ENCODE assay signal across 10 cellular contexts in the genomic region with DNA sequence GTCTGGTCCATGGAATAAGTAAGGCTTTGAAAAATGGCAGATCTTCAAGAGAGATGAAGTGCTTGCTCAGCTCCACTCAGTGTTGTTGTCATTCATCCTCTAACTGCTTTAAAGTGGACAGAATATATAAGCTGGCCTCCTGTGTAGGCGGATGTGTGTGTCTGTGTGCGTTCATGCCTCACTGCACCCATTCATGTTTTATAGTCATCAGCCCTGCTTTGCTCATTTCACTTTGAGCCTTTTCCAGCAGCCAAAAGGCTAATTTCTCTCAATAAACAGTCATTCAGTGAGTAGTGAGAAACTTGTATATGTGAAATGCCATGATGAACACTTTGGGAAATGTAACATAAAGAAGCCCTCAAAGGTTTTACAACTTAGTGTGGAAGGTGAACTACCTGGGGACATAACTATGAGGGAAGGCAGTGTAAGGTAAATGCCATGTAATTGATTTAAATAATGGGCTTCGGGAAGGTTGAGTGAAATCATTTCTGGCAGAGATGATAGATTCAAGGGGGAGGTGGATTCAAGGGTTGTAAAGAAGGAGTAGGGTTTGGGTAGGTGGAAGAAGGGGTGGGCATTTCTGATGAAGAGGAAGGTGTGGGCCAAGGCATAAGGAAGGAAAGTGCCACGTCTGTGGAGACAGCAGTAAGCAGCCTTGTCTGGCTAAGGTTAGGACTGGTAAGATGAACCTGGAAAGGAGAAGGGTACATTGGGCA. TPM values are rescaled to one million over a fixed set of nuclear protein-coding genes. Genes with fewer than 3 reads are reported as not detected.
DNase-seq lines count a peak whose midpoint lies in the region; ATAC-seq and TF ChIP-seq lines count a peak whose summit lies in the region.
"Had no signal": no experiment of that assay in that cellular context is flagged by ENCODE, and none has a peak within 500 bp of the region (broad histone marks: within the 10 kb centered on the region; RNA-seq: fewer than 3 reads in every experiment).

No MANE protein-coding gene starts in this region.

- TF ChIP-seq CTCF in HEK293 (tag by site-specific recombination; IDR thresholded peaks at IDR 0.05) (no peak), right lobe of liver (IDR thresholded peaks at IDR 0.05) (no peak)

- ATAC-seq in GM18499 (IDR thresholded peaks at IDR 0.05; ENCODE audit: insufficient read depth, unreplicated experiment) (peak; percentile 98), right lobe of liver (no peak)
- no peak for ATAC-seq in activated naive CD4-positive, alpha-beta T cell treated with anti-CD3 and anti-CD28 coated beads, Interleukin-2, amount 50 U/mL, for 72 hours

- CTCF ChIA-PET in HEK293 (lab: Yijun Ruan, JAX): interaction anchor here (0.5 to 1.4 kb wide), 5 partner anchors 10 to 382 kb away, joined by 3 to 4 read pairs (median 3); no protein-coding TSS in a partner anchor

- intact Hi-C loops in right lobe of liver (cut with DNase I): no loop called here

- peak; percentile 35 for DNase-seq in MG63
- DNase-seq in astrocyte of the hippocampus (ENCODE audit: low read depth, low spot score): peak; percentile 76
- DNase-seq in A172 (ENCODE audit: low spot score): no peak
- DNase-seq in activated naive CD4-positive, alpha-beta T cell treated with anti-CD3 and anti-CD28 coated beads, Interleukin-2, amount 50 U/mL, for 72 hours (ENCODE audit: low spot score in 2 of 2): no peak
- DNase-seq in right lobe of liver: no peak
- DNase-seq in HUDEP-2 (lab: John Stamatoyannopoulos, UW; ENCODE audit: unreplicated experiment in 76 of 76): no peak
- DNase-seq: GDM1 had no signal

- H3K27ac ChIP-seq in HEK293 (ENCODE audit: extremely low read depth, low read depth, low read length): no peak overlapping the region
- H3K27ac ChIP-seq in right lobe of liver: no peak overlapping the region

- H3K9me3 Mint-ChIP-seq in activated naive CD4-positive, alpha-beta T cell treated with anti-CD3 and anti-CD28 coated beads, Interleukin-2, amount 50 U/mL, for 72 hours: no peaks in the 10 kb centered on the region
- H3K9me3 Mint-ChIP-seq: stimulated activated naive CD8-positive, alpha-beta T cell treated with anti-CD3 and anti-CD28 coated beads, Interleukin-15, Interleukin-2, amounts not matched to agents 100 ng/mL and 50 ng/mL, for 24 hours had no signal

- H3K4me3 ChIP-seq in HEK293 (ENCODE audit: low read depth, low read length) (no peak overlapping the region), MG63 (no peak overlapping the region), right lobe of liver (no peak overlapping the region)

- H3K9me3 ChIP-seq in HEK293 (ENCODE audit: control insufficient read depth, insufficient read depth, low read depth, low read length) (no peaks in the 10 kb centered on the region), MG63 (0 out of 2 replicates have a peak, but pooled peaks cover 2% of the 10 kb centered on the region), right lobe of liver (no peaks in the 10 kb centered on the region)

- H3K4me1 ChIP-seq in HEK293 (ENCODE audit: control insufficient read depth, insufficient read depth, low read length) (peaks cover 13% of the 10 kb centered on the region), right lobe of liver (no peaks in the 10 kb centered on the region)

- H3K36me3 Mint-ChIP-seq in activated naive CD4-positive, alpha-beta T cell treated with anti-CD3 and anti-CD28 coated beads, Interleukin-2, amount 50 U/mL, for 72 hours: peaks cover 0 to 4% of the 10 kb centered on the region in 2 donors

- H3K36me3 ChIP-seq in HEK293 (ENCODE audit: control insufficient read depth in 2 of 2, insufficient read depth in 1 of 2, low read length in 2 of 2) (no peaks in the 10 kb centered on the region), MG63 (no peaks in the 10 kb centered on the region), right lobe of liver (no peaks in the 10 kb centered on the region)

- no peak overlapping the region for H3K27ac Mint-ChIP-seq in activated naive CD4-positive, alpha-beta T cell treated with anti-CD3 and anti-CD28 coated beads, Interleukin-2, amount 50 U/mL, for 72 hours
- H3K27ac Mint-ChIP-seq: stimulated activated naive CD8-positive, alpha-beta T cell treated with anti-CD3 and anti-CD28 coated beads, Interleukin-15, Interleukin-2, amounts not matched to agents 100 ng/mL and 50 ng/mL, for 24 hours had no signal

- 59% methylated on average over 4 of the region's 4 CpGs for WGBS in right lobe of liver (ENCODE audit: insufficient coverage, low coverage, low lambda C conversion rate, missing lambda C conversion rate)

- no peaks in the 10 kb centered on the region for H3K27me3 ChIP-seq in MG63
- no peaks in the 10 kb centered on the region for H3K27me3 ChIP-seq in right lobe of liver

- POLR2A ChIA-PET in HEK293 (lab: Yijun Ruan, JAX): interaction anchor here (0.6 kb wide), 1 partner anchor 16 kb away, joined by 3 read pairs; no protein-coding TSS in a partner anchor

- TF ChIP-seq POLR2A in right lobe of liver (IDR thresholded peaks at IDR 0.05): no peak

TF ChIP-seq in HEK293, 187 proteins besides CTCF, POLR2A, EP300 and RAD21 (continues in another document):
- TF ChIP-seq OSR2 (tag by site-specific recombination; IDR thresholded peaks at IDR 0.05) (peak; percentile 84), SP7 (tag by site-specific recombination; IDR thresholded peaks at IDR 0.05) (peak; percentile 74), ZXDB (tag by site-specific recombination; IDR thresholded peaks at IDR 0.05) (0 out of 2 replicates have a peak, but pooled peaks have one; percentile 27), IKZF3 (tag by site-specific recombination; IDR thresholded peaks at IDR 0.05) (peak; percentile 40; the same call in 1 of the 2 replicates), ELK4 (IDR thresholded peaks at IDR 0.05; ENCODE audit: borderline replicate concordance, low read depth, low read length) (no peak), ZEB2 (tag by site-specific recombination; IDR thresholded peaks at IDR 0.05) (peak; percentile 65; the same call in 1 of the 2 replicates), ZNF843 (tag by site-specific recombination; IDR thresholded peaks at IDR 0.05) (peak; percentile 88), EGR2 (tag by site-specific recombination; IDR thresholded peaks at IDR 0.05; ENCODE audit: low read depth) (peak; percentile 90), ZNF157 (tag by site-specific recombination; IDR thresholded peaks at IDR 0.05) (no peak), KLF1 (tag by site-specific recombination; IDR thresholded peaks at IDR 0.05) (no peak), GLIS1 (tag by site-specific recombination; IDR thresholded peaks at IDR 0.05) (peak; percentile 52; the same call in 1 of the 2 replicates), TCF7L2 (IDR thresholded peaks at IDR 0.05; ENCODE audit: borderline replicate concordance, low read depth, low read length) (peak; percentile 30; the same call in 1 of the 2 replicates), ZNF747 (tag by site-specific recombination; IDR thresholded peaks at IDR 0.05) (no peak), ZNF140 (tag by site-specific recombination; IDR thresholded peaks at IDR 0.05) (0 out of 2 replicates have a peak, but pooled peaks have one; percentile 33), ZNF221 (tag by site-specific recombination; IDR thresholded peaks at IDR 0.05; ENCODE audit: borderline replicate concordance) (no peak), KLF9 (tag by site-specific recombination; IDR thresholded peaks at IDR 0.05; ENCODE audit: low read depth) (no peak), GLI2 (tag by site-specific recombination; IDR thresholded peaks at IDR 0.05; ENCODE audit: borderline replicate concordance, low read depth) (0 out of 2 replicates have a peak, but pooled peaks have one; percentile 8), ZFHX2 (tag by site-specific recombination; conservative IDR thresholded peaks at IDR 0.05) (peak; percentile 82), ZBTB8A (tag by site-specific recombination; IDR thresholded peaks at IDR 0.05) (peak; percentile 81), ZNF514 (tag by site-specific recombination; IDR thresholded peaks at IDR 0.05) (no peak), ZNF768 (tag by site-specific recombination; IDR thresholded peaks at IDR 0.05) (0 out of 2 replicates have a peak, but pooled peaks have one; percentile 18)
- TF ChIP-seq, protein P1, sequence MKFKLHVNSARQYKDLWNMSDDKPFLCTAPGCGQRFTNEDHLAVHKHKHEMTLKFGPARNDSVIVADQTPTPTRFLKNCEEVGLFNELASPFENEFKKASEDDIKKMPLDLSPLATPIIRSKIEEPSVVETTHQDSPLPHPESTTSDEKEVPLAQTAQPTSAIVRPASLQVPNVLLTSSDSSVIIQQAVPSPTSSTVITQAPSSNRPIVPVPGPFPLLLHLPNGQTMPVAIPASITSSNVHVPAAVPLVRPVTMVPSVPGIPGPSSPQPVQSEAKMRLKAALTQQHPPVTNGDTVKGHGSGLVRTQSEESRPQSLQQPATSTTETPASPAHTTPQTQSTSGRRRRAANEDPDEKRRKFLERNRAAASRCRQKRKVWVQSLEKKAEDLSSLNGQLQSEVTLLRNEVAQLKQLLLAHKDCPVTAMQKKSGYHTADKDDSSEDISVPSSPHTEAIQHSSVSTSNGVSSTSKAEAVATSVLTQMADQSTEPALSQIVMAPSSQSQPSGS (tag by site-specific recombination; IDR thresholded peaks at IDR 0.05; ENCODE audit: low read depth): peak; percentile 6; the same call in 1 of the 2 replicates

RNA-seq across cellular contexts. Expression of gene TTC23L, which starts 15.7 kb away (rescaled TPM):
- not detected in 2 replicates for total RNA-seq in MG63 (2014; rRNA removed; shearing (Covaris generic); ENCODE audit: low replicate concordance)
- not detected in 2 replicates for total RNA-seq in A172 (2014; rRNA removed; shearing (Covaris generic))
- total RNA-seq in activated naive CD4-positive, alpha-beta T cell treated with anti-CD3 and anti-CD28 coated beads, Interleukin-2, amount 50 U/mL, for 72 hours: under 1 TPM; 0.25 to 0.32 TPM
- total RNA-seq in right lobe of liver: under 1 TPM in 2 of 6 experiments, not detected in 4; 0.15 to 0.51 TPM

Comparison
In these comparisons a context has a peak if more than half of its experiments do, and no peak if none do; other contexts are left out.
1. DNase-seq: peak in MG63 (single experiment) and astrocyte of the hippocampus (single experiment); none in A172 (single experiment), activated naive CD4-positive, alpha-beta T cell treated with anti-CD3 and anti-CD28 coated beads, Interleukin-2, amount 50 U/mL, for 72 hours (0 of 2), right lobe of liver (0 of 3) and HUDEP-2 (0 of 76).